Comparison of ENCODE assay signal across 12 cellular contexts in the genomic region with DNA sequence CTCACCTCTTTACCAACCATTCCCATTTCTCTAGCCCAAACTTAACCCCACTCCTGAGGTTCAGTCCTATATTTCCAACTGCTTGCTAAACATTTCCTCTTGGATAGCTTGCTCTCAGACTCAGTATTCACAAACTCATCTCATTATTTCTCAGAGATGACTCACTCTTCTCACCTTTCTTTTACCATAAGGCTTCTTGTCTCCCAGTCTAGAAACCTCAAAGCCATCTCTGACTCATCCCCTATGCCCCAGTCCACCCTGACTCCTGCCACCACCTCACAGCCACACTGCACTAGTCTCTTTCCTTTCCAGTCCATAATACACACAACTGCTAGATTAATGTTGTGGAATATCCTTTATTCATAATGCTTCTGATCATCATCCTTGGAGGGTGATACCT. TPM values are rescaled to one million over a fixed set of nuclear protein-coding genes. Genes with fewer than 3 reads are reported as not detected.
A peak's percentile ranks its signal among the peaks of the same experiment; 100 is the strongest.
DNase-seq lines count a peak whose midpoint lies in the region; ATAC-seq, FAIRE-seq and TF ChIP-seq lines count a peak whose summit lies in the region.
"Had no signal": no experiment of that assay in that cellular context is flagged by ENCODE, and none has a peak within 500 bp of the region (broad histone marks: within the 10 kb centered on the region; RNA-seq: fewer than 3 reads in every experiment).

No MANE protein-coding gene starts in this region.

- FAIRE-seq in H54 (lab: Jason Lieb, UNC): no peak
- FAIRE-seq: endometrium had no signal

- ATAC-seq in GM18519 (IDR thresholded peaks at IDR 0.05; ENCODE audit: low FRiP score, unreplicated experiment) (peak; percentile 87), foreskin keratinocyte (peak; percentile 91), HG03457 (IDR thresholded peaks at IDR 0.05; ENCODE audit: unreplicated experiment) (no peak)
- ATAC-seq: naive thymus-derived CD8-positive, alpha-beta T cell had no signal

- H3K9me3 ChIP-seq in tibial artery: no peaks in the 10 kb centered on the region

- peak; percentile 22 for DNase-seq in H54 (ENCODE audit: insufficient read length, low spot score)
- DNase-seq in HT-29 (ENCODE audit: low spot score): peak; percentile 41
- DNase-seq in foreskin keratinocyte: peak; percentile 30 to 67
- DNase-seq in SIG-M5 treated with dmso at 0.1 percent for 504 hours (lab: John Stamatoyannopoulos, UW; ENCODE audit: unreplicated experiment): no peak
- DNase-seq in tibial artery: no peak
- no peak for DNase-seq in stimulated activated naive CD4-positive, alpha-beta T cell (lab: John Stamatoyannopoulos, UW)
- DNase-seq: activated CD4-positive, alpha-beta T cell treated with anti-CD3 and anti-CD28 coated beads for 4 hours; NCI-H187 treated with DMSO at 0.1 percent for 48 hours had no signal

- H3K27me3 ChIP-seq in foreskin keratinocyte (peaks cover 26% of the 10 kb centered on the region), tibial artery (peaks cover 0 to 6% of the 10 kb centered on the region in 2 donors)

- TF ChIP-seq POLR2A in H54 (IDR thresholded peaks at IDR 0.05; ENCODE audit: low read depth, low read length): no peak

- intact Hi-C loops in tibial artery (cut with DNase I; ENCODE audit: low total_unique reads): no loop called here

- H3K27ac ChIP-seq in foreskin keratinocyte (no peak overlapping the region), tibial artery (no peak overlapping the region)

- no peaks in the 10 kb centered on the region for H3K4me1 ChIP-seq in foreskin keratinocyte
- peaks cover 0 to 7% (median 0%) of the 10 kb centered on the region in 4 donors for H3K4me1 ChIP-seq in tibial artery

- no peak for TF ChIP-seq CTCF in foreskin keratinocyte (conservative IDR thresholded peaks at IDR 0.05)
- no peak for TF ChIP-seq CTCF in tibial artery (IDR thresholded peaks at IDR 0.05)

- no peaks in the 10 kb centered on the region for H3K36me3 ChIP-seq in tibial artery

- no peak overlapping the region for H3K4me3 ChIP-seq in tibial artery

RNA-seq across cellular contexts. Expression of a gene that starts 4.8 kb away (rescaled TPM):
- 0.03 TPM in 2 replicates for total RNA-seq in HT-29 (2014; rRNA removed; shearing (Covaris generic))
- not detected in 2 replicates for total RNA-seq in foreskin keratinocyte
- not detected in 2 replicates for polyA plus RNA-seq in foreskin keratinocyte

Comparison
In these comparisons a context has a peak if more than half of its experiments do, and no peak if none do; other contexts are left out.
1. DNase-seq: peak in H54 (single experiment), HT-29 (single experiment) and foreskin keratinocyte (2 of 2); none in SIG-M5 treated with dmso at 0.1 percent for 504 hours (single experiment), tibial artery (0 of 2) and stimulated activated naive CD4-positive, alpha-beta T cell (0 of 6).